8 cellular contexts compared by ENCODE assay signal in the genomic region with DNA sequence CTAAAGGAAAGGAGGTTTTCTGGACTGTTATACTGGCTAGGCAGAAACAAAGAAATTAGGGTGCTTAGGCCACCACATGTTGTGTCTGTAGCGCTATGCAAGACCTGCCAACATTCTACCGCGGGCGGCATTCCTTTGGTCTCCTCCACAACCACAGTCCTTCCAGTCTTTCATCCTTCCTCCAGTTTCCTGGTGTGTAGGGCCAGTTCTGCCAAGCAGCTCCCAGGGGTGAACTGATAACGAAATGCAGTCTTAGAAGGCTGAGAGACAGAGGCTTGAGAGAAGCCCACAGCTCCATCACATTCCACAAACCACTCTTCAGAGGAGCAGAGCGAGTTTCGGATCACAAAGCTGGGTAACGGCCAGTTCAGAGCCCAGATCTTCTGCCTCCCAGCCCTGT. TPM values are rescaled to one million over a fixed set of nuclear protein-coding genes. Genes with fewer than 3 reads are reported as not detected.
DNase-seq lines count a peak whose midpoint lies in the region; ATAC-seq and TF ChIP-seq lines count a peak whose summit lies in the region.

No MANE protein-coding gene starts in this region.

- H3K9ac ChIP-seq in BLaER1 treated with 17β-estradiol and CSF1 and Interleukin-3, amounts not matched to agents 10 nM and 100 nM: peak overlapping the region; percentile 60 to 78 (median 72)
- no peak overlapping the region for H3K9ac ChIP-seq in HUES6 (ENCODE audit: low read length)

- no peaks in the 10 kb centered on the region for H3K36me3 ChIP-seq in BLaER1 treated with 17β-estradiol and CSF1 and Interleukin-3, amounts not matched to agents 10 nM and 100 nM
- no peaks in the 10 kb centered on the region for H3K36me3 ChIP-seq in HUES6 (ENCODE audit: control insufficient read depth, insufficient read depth, low read length)
- H3K36me3 ChIP-seq in breast epithelium: no peaks in the 10 kb centered on the region

- H3K27ac Mint-ChIP-seq in naive B cell: peak overlapping the region in 2 of 6 donors; percentile 22 to 56

- peak overlapping the region in 10 of 11 experiments; percentile 65 to 85 (median 78); a peak in 20 of 22 replicates for H3K27ac ChIP-seq in BLaER1 treated with 17β-estradiol and CSF1 and Interleukin-3, amounts not matched to agents 10 nM and 100 nM
- H3K27ac ChIP-seq in HUES6 (ENCODE audit: low read depth, low read length): no peak overlapping the region
- no peak overlapping the region for H3K27ac ChIP-seq in breast epithelium

- ATAC-seq in naive B cell (ENCODE audit: low read depth in 2 of 2) (no peak), GM18502 (IDR thresholded peaks at IDR 0.05; ENCODE audit: poor library complexity, unreplicated experiment) (no peak), HG03095 (IDR thresholded peaks at IDR 0.05; ENCODE audit: unreplicated experiment) (no peak), HG03097 (IDR thresholded peaks at IDR 0.05; ENCODE audit: low FRiP score, unreplicated experiment) (no peak)

- peaks cover 0 to 6% (median 3%) of the 10 kb centered on the region in 7 donors for H3K9me3 Mint-ChIP-seq in naive B cell

- no peaks in the 10 kb centered on the region for H3K27me3 Mint-ChIP-seq in naive B cell

- TF ChIP-seq POLR2A in breast epithelium (IDR thresholded peaks at IDR 0.05): no peak

- H3K4me3 ChIP-seq in BLaER1 treated with 17β-estradiol and CSF1 and Interleukin-3, amounts not matched to agents 10 nM and 100 nM: peak overlapping the region; percentile 50 to 69 (median 57)
- H3K4me3 ChIP-seq in HUES6 (ENCODE audit: low read depth, low read length) (peak overlapping the region; percentile 73), breast epithelium (peak overlapping the region; percentile 40 to 67 (median 57))

- H3K4me1 ChIP-seq in BLaER1 treated with 17β-estradiol and CSF1 and Interleukin-3, amounts not matched to agents 10 nM and 100 nM: peaks cover 34 to 47% (median 39%) of the 10 kb centered on the region in 10 experiments
- H3K4me1 ChIP-seq in HUES6 (ENCODE audit: control insufficient read depth, insufficient read depth, low read length): peaks cover 3% of the 10 kb centered on the region
- no peaks in the 10 kb centered on the region for H3K4me1 ChIP-seq in breast epithelium

- peak overlapping the region; percentile 66 to 99 (median 94) for H3K4me3 Mint-ChIP-seq in naive B cell

- peaks cover 22 to 36% (median 29%) of the 10 kb centered on the region in 3 donors for H3K4me1 Mint-ChIP-seq in naive B cell

- no peaks in the 10 kb centered on the region for H3K27me3 ChIP-seq in BLaER1 treated with 17β-estradiol and CSF1 and Interleukin-3, amounts not matched to agents 10 nM and 100 nM
- H3K27me3 ChIP-seq in HUES6 (ENCODE audit: control insufficient read depth, insufficient read depth, low read length): peaks cover 20% of the 10 kb centered on the region
- peaks cover 0 to 7% of the 10 kb centered on the region in 2 donors for H3K27me3 ChIP-seq in breast epithelium

- H3K36me3 Mint-ChIP-seq in naive B cell: no peaks in the 10 kb centered on the region

- TF ChIP-seq CTCF in breast epithelium (IDR thresholded peaks at IDR 0.05): no peak

- H3K4me2 ChIP-seq in BLaER1 treated with 17β-estradiol and CSF1 and Interleukin-3, amounts not matched to agents 10 nM and 100 nM: peak overlapping the region; percentile 82 to 91 (median 88)

- intact Hi-C loops in breast epithelium (cut with DNase I; ENCODE audit: low total_unique reads): loop anchor here (5.0 kb wide), 1 partner anchor 525 kb away; no protein-coding TSS in a partner anchor

- no peaks in the 10 kb centered on the region for H4K20me1 ChIP-seq in BLaER1 treated with 17β-estradiol and CSF1 and Interleukin-3, amounts not matched to agents 10 nM and 100 nM

- H3K9me3 ChIP-seq in BLaER1 treated with 17β-estradiol and CSF1 and Interleukin-3, amounts not matched to agents 10 nM and 100 nM (replicated peaks in 1 of 11): peaks cover 7 to 39% (median 32%) of the 10 kb centered on the region in 11 experiments
- H3K9me3 ChIP-seq in HUES6 (ENCODE audit: control insufficient read depth, insufficient read depth, low read depth, low read length) (no peaks in the 10 kb centered on the region), breast epithelium (no peaks in the 10 kb centered on the region)

- DNase-seq in breast epithelium (ENCODE audit: low spot score in 2 of 2): no peak
- no peak for DNase-seq in naive B cell
- no peak for DNase-seq in SKM-1 (lab: John Stamatoyannopoulos, UW; ENCODE audit: unreplicated experiment)

RNA-seq across cellular contexts. Expression of a gene that starts 19.5 kb away (rescaled TPM):
- total RNA-seq in breast epithelium: 10 to 100 TPM; 50.6 to 64.2 (median 61.5) TPM
- 10 to 100 TPM; 56.7 to 97.3 (median 71.0) TPM for polyA plus RNA-seq in naive B cell (ENCODE audit: low read depth in 6 of 6)

RNA-seq across cellular contexts. Expression of a gene that starts 25.6 kb away (rescaled TPM):
- total RNA-seq in breast epithelium: 10 to 100 TPM; 51.2 to 82.3 (median 71.1) TPM
- polyA plus RNA-seq in naive B cell (ENCODE audit: low read depth in 6 of 6): 10 to 100 TPM; 23.4 to 42.4 (median 25.0) TPM

RNA-seq across cellular contexts. Expression of a gene that starts 40.6 kb away (rescaled TPM):
- total RNA-seq in breast epithelium: 1 to 10 TPM in 2 of 3 donors, under 1 TPM in 1; 0.80 to 3.4 (median 1.6) TPM
- polyA plus RNA-seq in naive B cell (ENCODE audit: low read depth in 6 of 6): under 1 TPM in 1 of 6 donors, not detected in 5; 0.27 TPM

Comparison
In these comparisons a context has a peak if more than half of its experiments do, and no peak if none do; other contexts are left out.
1. H3K27ac ChIP-seq: peak in BLaER1 treated with 17β-estradiol and CSF1 and Interleukin-3, amounts not matched to agents 10 nM and 100 nM (10 of 11); none in HUES6 (single experiment) and breast epithelium (0 of 2).
2. Peak in every context shown above with its lines, with median percentiles within 50 percentile points of each other: H3K4me3 ChIP-seq.